In the genomic region with DNA sequence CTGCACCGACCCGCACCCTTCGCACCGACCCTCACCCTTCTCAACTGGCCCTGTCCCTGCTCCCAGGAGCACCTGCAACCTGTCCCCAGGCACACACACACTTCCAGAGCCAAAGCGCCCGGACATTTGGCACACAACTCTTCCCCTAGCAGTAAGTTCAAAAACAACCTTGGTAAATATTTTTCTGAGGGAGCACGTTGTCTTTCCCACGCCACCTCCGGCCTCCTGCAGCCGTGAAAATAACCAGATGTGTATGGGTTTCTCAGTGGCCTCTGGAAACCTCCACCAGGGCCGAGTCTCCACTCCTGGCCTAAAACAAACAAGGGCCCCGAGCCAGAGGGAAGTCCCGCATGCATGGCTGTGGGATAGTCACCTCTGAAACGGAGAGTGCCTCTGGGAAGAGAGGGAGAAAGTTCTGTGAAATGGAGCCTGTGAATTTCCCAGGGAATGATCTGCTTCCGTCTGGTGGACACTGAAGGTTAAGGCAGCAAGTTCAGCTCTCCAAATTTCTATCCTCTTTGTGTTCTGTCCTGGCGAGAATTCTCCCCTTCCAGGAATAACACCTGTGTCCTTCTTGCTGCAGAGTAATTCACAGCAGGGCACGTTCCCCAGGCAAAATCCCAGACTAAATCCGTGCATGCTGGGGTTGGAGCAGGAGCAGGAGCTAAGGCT, we compare ENCODE assay signal across 11 cellular contexts. TPM values are rescaled to one million over a fixed set of nuclear protein-coding genes. Genes with fewer than 3 reads are reported as not detected.
DNase-seq lines count a peak whose midpoint lies in the region; ATAC-seq and TF ChIP-seq lines count a peak whose summit lies in the region.
"Had no signal": no experiment of that assay in that cellular context is flagged by ENCODE, and none has a peak within 500 bp of the region (broad histone marks: within the 10 kb centered on the region; RNA-seq: fewer than 3 reads in every experiment).

No MANE protein-coding gene starts in this region.

- POLR2A ChIA-PET in PC-3 (lab: Charles Lee; ENCODE audit: unreplicated experiment): interaction anchor here (0.6 to 0.7 kb wide), 2 partner anchors 12 to 37 kb away, joined by 3 to 5 read pairs; no protein-coding TSS in a partner anchor

- no peak overlapping the region for H3K4me3 ChIP-seq in PC-3 (ENCODE audit: low read length)
- no peak overlapping the region for H3K4me3 ChIP-seq in esophagus squamous epithelium
- H3K4me3 ChIP-seq in tibial nerve: no peak overlapping the region
- no peak overlapping the region for H3K4me3 ChIP-seq in lower leg skin (ENCODE audit: low read depth, poor library complexity, severe bottlenecking)

- H3K4me2 ChIP-seq in PC-3 (ENCODE audit: low read length): no peak overlapping the region

- no peak overlapping the region for H3K9ac ChIP-seq in PC-3 (ENCODE audit: low read length)

- TF ChIP-seq CTCF in PC-3 (conservative IDR thresholded peaks at IDR 0.05; ENCODE audit: low read depth, low read length) (no peak), esophagus squamous epithelium (IDR thresholded peaks at IDR 0.05) (peak in 3 of 6 experiments; percentile 3 to 10 (median 8)), mesothelial cell of epicardium (IDR thresholded peaks at IDR 0.05; ENCODE audit: unreplicated experiment) (no peak), tibial nerve (IDR thresholded peaks at IDR 0.05) (peak in 3 of 5 experiments; percentile 19 to 62 (median 38)), lower leg skin (IDR thresholded peaks at IDR 0.05) (no peak)

- H2AFZ ChIP-seq in PC-3 (ENCODE audit: low read length): no peak overlapping the region

- CTCF ChIA-PET in PC-3 (lab: Charles Lee): no interaction called here

- TF ChIP-seq POLR2A in esophagus squamous epithelium (IDR thresholded peaks at IDR 0.05) (no peak), tibial nerve (IDR thresholded peaks at IDR 0.05) (no peak), lower leg skin (IDR thresholded peaks at IDR 0.05) (no peak)

- no peak for ATAC-seq in PC-3

- H3F3A ChIP-seq in PC-3 (ENCODE audit: low read length, unreplicated experiment): no peaks in the 10 kb centered on the region

- peak overlapping the region; percentile 57 for H3K27ac Mint-ChIP-seq in mesothelial cell of epicardium
- H3K27ac Mint-ChIP-seq: activated T-helper 2 cell treated with anti-CD3 and anti-CD28 coated beads, Interferon-gamma antibody, Interleukin-2, Interleukin-4, amounts not matched to agents 10 μg/mL and 5 μg/mL and 100 μg/mL, durations not matched to agents 14 hours and 24 hours and 36 hours had no signal

- no peak for TF ChIP-seq EP300 in tibial nerve (IDR thresholded peaks at IDR 0.05)

- no peaks in the 10 kb centered on the region for H3K27me3 Mint-ChIP-seq in mesothelial cell of epicardium (ENCODE audit: low read depth)

- peaks cover 84% of the 10 kb centered on the region for H3K79me2 ChIP-seq in PC-3 (ENCODE audit: low read length)

- no TSS peak for BruUV-seq in PC-3 (replicated peaks; lab: Mats Ljungman, UMichigan)

- H3K36me3 ChIP-seq in PC-3 (ENCODE audit: low read depth, low read length) (no peaks in the 10 kb centered on the region), esophagus squamous epithelium (no peaks in the 10 kb centered on the region), tibial nerve (no peaks in the 10 kb centered on the region)

- no peaks in the 10 kb centered on the region for H4K20me1 ChIP-seq in PC-3 (ENCODE audit: low read length)

- no peaks in the 10 kb centered on the region for H3K9me2 ChIP-seq in PC-3 (replicated peaks; ENCODE audit: low read length)

- peaks cover 4% of the 10 kb centered on the region for H3K36me3 Mint-ChIP-seq in mesothelial cell of epicardium

- H3K27ac ChIP-seq in PC-3 (ENCODE audit: low read length): peak overlapping the region; percentile 41
- H3K27ac ChIP-seq in esophagus squamous epithelium: peak overlapping the region in 3 of 4 donors; percentile 55 to 81 (median 55)
- H3K27ac ChIP-seq in tibial nerve: peak overlapping the region in 3 of 4 donors; percentile 4 to 65 (median 43)

- H3K4me3 Mint-ChIP-seq in mesothelial cell of epicardium: no peak overlapping the region

- intact Hi-C loops in PC-3 (cut with micrococcal nuclease): loop anchor here (2.0 kb wide), 1 partner anchor 14 kb away; no protein-coding TSS in a partner anchor
- intact Hi-C loops in esophagus squamous epithelium (cut with DNase I): no loop called here
- intact Hi-C loops in lower leg skin (cut with DNase I; ENCODE audit: low total_unique reads): no loop called here

- H3K4me1 Mint-ChIP-seq in mesothelial cell of epicardium: peaks cover 33% of the 10 kb centered on the region

- H3K4me1 ChIP-seq in PC-3 (ENCODE audit: insufficient read depth, low read length) (peaks cover 35% of the 10 kb centered on the region), esophagus squamous epithelium (peaks cover 0 to 41% (median 8%) of the 10 kb centered on the region in 3 donors), tibial nerve (peaks cover 0 to 33% (median 0%) of the 10 kb centered on the region in 4 donors)

- H3K9me3 ChIP-seq in PC-3 (ENCODE audit: low read length): no peaks in the 10 kb centered on the region
- no peaks in the 10 kb centered on the region for H3K9me3 ChIP-seq in esophagus squamous epithelium
- H3K9me3 ChIP-seq in tibial nerve: no peaks in the 10 kb centered on the region

- 72% methylated on average over 13 to 14 of the region's 18 CpGs for WGBS in esophagus squamous epithelium, 2 donors
- WGBS in tibial nerve, 2 donors: 54 to 64% methylated on average over 18 of the region's 18 CpGs
- 60 to 74% methylated on average over 18 of the region's 18 CpGs for WGBS in lower leg skin, 2 donors

- DNase-seq in PC-3 (peak; percentile 25), esophagus squamous epithelium (lab: John Stamatoyannopoulos, UW) (no peak), mesothelial cell of epicardium (ENCODE audit: low spot score in 2 of 2, unreplicated experiment in 2 of 2) (no peak), tibial nerve (ENCODE audit: low spot score in 2 of 2) (no peak), lower leg skin (ENCODE audit: low spot score in 2 of 2) (no peak), NCI-H446 (lab: John Stamatoyannopoulos, UW) (no peak), DMS153 treated with DMSO at 0.1 percent for 48 hours (lab: John Stamatoyannopoulos, UW; ENCODE audit: unreplicated experiment) (no peak)
- DNase-seq: Calu3, NCI-H2171 treated with DMSO at 0.1 percent for 48 hours, SHP77 treated with DMSO at 0.1 percent for 48 hours had no signal

- H3K9me3 Mint-ChIP-seq in mesothelial cell of epicardium: no peaks in the 10 kb centered on the region
- H3K9me3 Mint-ChIP-seq: activated T-helper 2 cell treated with anti-CD3 and anti-CD28 coated beads, Interferon-gamma antibody, Interleukin-2, Interleukin-4, amounts not matched to agents 10 μg/mL and 5 μg/mL and 100 μg/mL, durations not matched to agents 14 hours and 24 hours and 36 hours had no signal

- no peaks in the 10 kb centered on the region for H3K27me3 ChIP-seq in PC-3 (ENCODE audit: low read length)
- no peaks in the 10 kb centered on the region for H3K27me3 ChIP-seq in esophagus squamous epithelium
- no peaks in the 10 kb centered on the region for H3K27me3 ChIP-seq in tibial nerve

RNA-seq across cellular contexts. Expression of a gene that starts 15.8 kb away (rescaled TPM):
- total RNA-seq in PC-3 (2014; rRNA removed) (44.2 and 80.5 TPM in 2 replicates), esophagus squamous epithelium (10 to 100 TPM in 1 of 4 donors, 1 to 10 TPM in 3; 5.0 to 22.3 (median 7.6) TPM), mesothelial cell of epicardium (213 to 245 TPM (median 216 TPM) in 3 replicates), tibial nerve (10 to 100 TPM; 12.1 to 40.8 (median 34.3) TPM), lower leg skin (10 to 100 TPM in 2 of 4 donors, 1 to 10 TPM in 2; 4.3 to 20.2 (median 13.8) TPM)

Comparison
In these comparisons a context has a peak if more than half of its experiments do, and no peak if none do; other contexts are left out.
1. CTCF ChIP-seq: peak in tibial nerve (3 of 5); none in PC-3 (single experiment), mesothelial cell of epicardium (single experiment) and lower leg skin (0 of 3).
2. Peak in every context shown above with its lines, with median percentiles within 50 percentile points of each other: H3K27ac ChIP-seq.